In the genomic region with DNA sequence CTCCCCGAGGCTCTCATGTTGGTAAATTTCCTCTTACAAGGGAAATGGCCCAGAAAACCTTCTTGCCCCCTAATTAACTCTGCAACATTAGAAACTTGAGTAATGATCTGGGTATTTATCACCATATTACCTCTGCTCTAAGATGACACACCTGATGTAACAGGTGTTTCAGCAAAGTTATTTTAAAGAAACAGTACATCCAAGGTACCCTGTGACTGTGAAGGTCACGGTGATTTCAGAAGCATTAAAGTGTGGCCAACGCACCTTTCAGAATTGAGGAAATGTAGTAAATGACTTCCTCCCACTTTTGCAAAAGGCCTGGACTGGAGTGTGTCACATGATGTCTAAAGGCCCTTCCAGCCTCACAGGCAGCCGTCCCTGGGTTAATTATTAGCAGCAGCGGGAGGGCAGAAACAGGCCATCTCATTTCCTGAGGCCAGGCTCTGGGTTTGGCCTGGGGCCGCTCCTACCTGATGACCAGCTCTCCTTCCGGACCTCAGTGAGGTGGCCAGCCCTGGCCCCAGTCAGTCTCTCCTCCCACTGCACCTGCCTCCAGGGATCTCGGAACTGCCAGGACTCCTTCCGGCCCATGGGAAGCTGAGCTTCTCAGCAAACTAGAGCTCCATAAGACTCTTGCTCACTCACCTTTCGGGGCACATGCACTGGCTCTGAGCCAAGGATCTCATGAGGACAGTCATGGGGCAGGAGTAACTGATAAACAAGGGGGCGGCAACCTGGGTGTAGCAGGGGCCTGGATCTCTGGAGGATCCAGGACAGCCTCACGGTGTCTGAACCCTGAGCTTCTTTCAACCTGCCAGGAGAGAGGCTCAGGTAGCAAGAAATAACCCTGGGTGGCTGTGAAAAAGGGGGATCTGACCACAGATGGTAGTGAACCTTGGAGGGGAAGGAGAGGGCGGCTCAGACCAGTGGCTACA, we compare ENCODE assay signal across 8 cellular contexts. TPM values are rescaled to one million over a fixed set of nuclear protein-coding genes. Genes with fewer than 3 reads are reported as not detected.
DNase-seq lines count a peak whose midpoint lies in the region; ATAC-seq, FAIRE-seq and TF ChIP-seq lines count a peak whose summit lies in the region.

No MANE protein-coding gene starts in this region.

- H3K9me1 ChIP-seq in K562 (ENCODE audit: control insufficient read depth, insufficient read depth, low read length) = no peaks in the 10 kb centered on the region

- H3K27ac ChIP-seq in K562 (ENCODE audit: extremely low read depth, low read depth, low read length) (no peak overlapping the region), pancreas (peak overlapping the region; percentile 77 to 95 (median 86)), gastroesophageal sphincter (no peak overlapping the region)

- H3K9me3 ChIP-seq in K562 (replicated peaks; ENCODE audit: control insufficient read depth, insufficient read depth, low read depth, low read length) = no peaks in the 10 kb centered on the region; the same call in 1 of the 2 replicates
- H3K9me3 ChIP-seq in pancreas = no peaks in the 10 kb centered on the region
- no peaks in the 10 kb centered on the region for H3K9me3 ChIP-seq in gastroesophageal sphincter

- 1% methylated on average over 11 of the region's 13 CpGs for WGBS in K562 (ENCODE audit: insufficient coverage, low coverage, missing lambda C conversion rate)
- 14 to 17% methylated on average over 13 of the region's 13 CpGs for WGBS in pancreas, 2 donors
- 79 to 82% methylated on average over 5 to 6 of the region's 13 CpGs for WGBS in gastroesophageal sphincter (ENCODE audit: low coverage in 1 of 2), 2 donors

- H3K36me3 Mint-ChIP-seq in activated CD8-positive, alpha-beta T cell treated with anti-CD3 and anti-CD28 coated beads for 36 hours (ENCODE audit: low read depth) = no peaks in the 10 kb centered on the region

- TF ChIP-seq POLR2A in K562 (conservative IDR thresholded peaks at IDR 0.05) (no peak), gastroesophageal sphincter (IDR thresholded peaks at IDR 0.05) (no peak)

- no TSS peak for BruUV-seq in K562 (replicated peaks; lab: Mats Ljungman, UMichigan)

- H3K27ac Mint-ChIP-seq in activated CD8-positive, alpha-beta T cell treated with anti-CD3 and anti-CD28 coated beads for 36 hours = no peak overlapping the region

- 0 out of 5 replicates have a peak, but pooled peaks cover 0 to 4% of the 10 kb centered on the region in 2 experiments for H3K4me1 ChIP-seq in K562 (replicated peaks in 1 of 2; ENCODE audit: control insufficient read depth in 2 of 2, insufficient read depth in 2 of 2, low read length in 2 of 2)
- peaks cover 39 to 52% (median 40%) of the 10 kb centered on the region in 3 donors for H3K4me1 ChIP-seq in pancreas
- peaks cover 0 to 23% (median 0%) of the 10 kb centered on the region in 3 donors for H3K4me1 ChIP-seq in gastroesophageal sphincter

- no peaks in the 10 kb centered on the region for H3K79me2 ChIP-seq in K562 (ENCODE audit: control insufficient read depth, insufficient read depth, low read length)

- FAIRE-seq in K562 (lab: Jason Lieb, UNC) (no peak), pancreas (lab: Jason Lieb, UNC) (no peak)

- no peak overlapping the region for H2AFZ ChIP-seq in K562 (ENCODE audit: low read depth, low read length)

- no peak overlapping the region for H3K4me2 ChIP-seq in K562 (ENCODE audit: insufficient read depth, low read length)

- no peak overlapping the region for H3K4me3 ChIP-seq in K562
- H3K4me3 ChIP-seq in pancreas = no peak overlapping the region
- no peak overlapping the region for H3K4me3 ChIP-seq in gastroesophageal sphincter

- no peak overlapping the region for H3K4me3 Mint-ChIP-seq in activated CD8-positive, alpha-beta T cell treated with anti-CD3 and anti-CD28 coated beads for 36 hours

- H4K20me1 ChIP-seq in K562 (replicated peaks; ENCODE audit: control insufficient read depth, insufficient read depth, low read length) = no peaks in the 10 kb centered on the region

- intact Hi-C loops in K562 (cut with micrococcal nuclease) = no loop called here
- intact Hi-C loops in pancreas (cut with DNase I) = no loop called here
- intact Hi-C loops in activated CD8-positive, alpha-beta T cell treated with anti-CD3 and anti-CD28 coated beads for 36 hours (cut with micrococcal nuclease) = no loop called here

- no peak for TF ChIP-seq EP300 in K562 (IDR thresholded peaks at IDR 0.05; ENCODE audit: low read length)
- no peak for TF ChIP-seq EP300 in gastroesophageal sphincter (IDR thresholded peaks at IDR 0.05)

- peaks cover 7 to 30% of the 10 kb centered on the region in 2 experiments; a peak in 4 of 5 replicates for H3K27me3 ChIP-seq in K562 (ENCODE audit: control insufficient read depth in 2 of 2, insufficient read depth in 2 of 2, low read length in 2 of 2)
- H3K27me3 ChIP-seq in pancreas = no peaks in the 10 kb centered on the region
- H3K27me3 ChIP-seq in gastroesophageal sphincter = no peaks in the 10 kb centered on the region

- CTCF ChIA-PET in K562 (lab: Yijun Ruan, JAX; ENCODE audit: low intra/inter-chr PET ratio) = no interaction called here
- CTCF ChIA-PET in activated CD8-positive, alpha-beta T cell treated with anti-CD3 and anti-CD28 coated beads for 36 hours (lab: Charles Lee) = interaction anchor here (1.0 kb wide), 1 partner anchor 8 kb away, joined by 3 read pairs; no protein-coding TSS in a partner anchor

- peak in 1 of 4 experiments; percentile 23 for DNase-seq in K562 (ENCODE audit: extremely low read depth in 1 of 4, low spot score in 3 of 4)
- peak; percentile 85 to 97 (median 96) for DNase-seq in pancreas
- no peak for DNase-seq in activated CD8-positive, alpha-beta T cell treated with anti-CD3 and anti-CD28 coated beads for 36 hours
- DNase-seq in NCI-H524 treated with DMSO at 0.1 percent for 48 hours (lab: John Stamatoyannopoulos, UW) = no peak
- no peak for DNase-seq in retina

- H3K27me3 Mint-ChIP-seq in activated CD8-positive, alpha-beta T cell treated with anti-CD3 and anti-CD28 coated beads for 36 hours = peaks cover 6% of the 10 kb centered on the region

- no peak for TF ChIP-seq CTCF in K562 (IDR thresholded peaks at IDR 0.05 in 2 of 3, conservative IDR thresholded peaks at IDR 0.05 in 1 of 3; ENCODE audit: insufficient read depth in 2 of 3, low read depth in 1 of 3, low read length in 3 of 3)
- TF ChIP-seq CTCF in pancreas (IDR thresholded peaks at IDR 0.05) = no peak
- no peak for TF ChIP-seq CTCF in activated CD8-positive, alpha-beta T cell treated with anti-CD3 and anti-CD28 coated beads for 36 hours (IDR thresholded peaks at IDR 0.05)
- TF ChIP-seq CTCF in gastroesophageal sphincter (IDR thresholded peaks at IDR 0.05) = no peak

- POLR2A ChIA-PET in K562 (lab: Yijun Ruan, JAX) = no interaction called here
- POLR2A ChIA-PET in activated CD8-positive, alpha-beta T cell treated with anti-CD3 and anti-CD28 coated beads for 36 hours (lab: Charles Lee) = no interaction called here

- in situ Hi-C loops in K562 (cut with MboI) = no loop called here

- H3K9ac ChIP-seq in K562 (ENCODE audit: insufficient read depth in 1 of 2, low read depth in 2 of 2, low read length in 2 of 2) = no peak overlapping the region

- H3K4me1 Mint-ChIP-seq in activated CD8-positive, alpha-beta T cell treated with anti-CD3 and anti-CD28 coated beads for 36 hours (ENCODE audit: low read depth) = no peaks in the 10 kb centered on the region

- H3K9me3 Mint-ChIP-seq in activated CD8-positive, alpha-beta T cell treated with anti-CD3 and anti-CD28 coated beads for 36 hours = no peaks in the 10 kb centered on the region

- H3K36me3 ChIP-seq in K562 (ENCODE audit: control insufficient read depth, insufficient read depth, low read length) (no peaks in the 10 kb centered on the region), pancreas (no peaks in the 10 kb centered on the region), gastroesophageal sphincter (no peaks in the 10 kb centered on the region)

- ATAC-seq in GM19438 (IDR thresholded peaks at IDR 0.05; ENCODE audit: low read depth, unreplicated experiment) (peak; percentile 97), HG03432 (IDR thresholded peaks at IDR 0.05; ENCODE audit: unreplicated experiment) (peak; percentile 88), K562 (peak; percentile 47), pancreas (peak; percentile 94 to 96 (median 95)), gastroesophageal sphincter (no peak)
- no peak for ATAC-seq in activated CD8-positive, alpha-beta T cell treated with anti-CD3 and anti-CD28 coated beads for 36 hours

- TF ChIP-seq RAD21 in K562 (CRISPR knock-in tag; conservative IDR thresholded peaks at IDR 0.05 in 1 of 2, IDR thresholded peaks at IDR 0.05 in 1 of 2) = no peak

TF ChIP-seq in K562, 482 proteins besides CTCF, POLR2A, EP300 and RAD21 (continues in another document):
- TF ChIP-seq PHF8 (IDR thresholded peaks at IDR 0.05; ENCODE audit: borderline replicate concordance, low read length) (no peak), NFIC (IDR thresholded peaks at IDR 0.05) (peak; percentile 78), HDAC2 (IDR thresholded peaks at IDR 0.05) (no peak), ZNF717 (CRISPR knock-in tag; IDR thresholded peaks at IDR 0.05) (no peak)

RNA-seq across cellular contexts. Expression of gene PTPN3, which starts 20.6 kb away (rescaled TPM):
- not detected in 2 replicates for total RNA-seq in K562 (2011; cell fraction: chromatin; rRNA removed; ENCODE audit: low replicate concordance)
- not detected in 2 replicates for total RNA-seq in K562 (2011; cell fraction: nucleolus; rRNA removed)
- total RNA-seq in K562 (2011; cell fraction: nucleoplasm; rRNA removed) = not detected in 2 replicates
- total RNA-seq in K562 (2014; rRNA removed) (not detected in 2 replicates), K562 (2014; rRNA removed; fragmentation: Illumina TruSeq; extraction: Trizol) (not detected in 2 replicates), K562 (2015; rRNA removed; fragmentation: Illumina TruSeq; extraction: Trizol) (not detected in 2 replicates), K562 (2021) (0.02 and 0.20 TPM in 2 replicates), pancreas (10 to 100 TPM; 12.5 to 14.5 (median 13.6) TPM), gastroesophageal sphincter (1 to 10 TPM; 1.2 to 3.4 (median 1.6) TPM)
- polyA plus RNA-seq in K562 (2011; rRNA removed) (not detected in 2 replicates), K562 (2014; fragmentation: Illumina TruSeq; extraction: Trizol) (not detected in 2 replicates), K562 (2014; fragmentation: Nextera tagmentation; extraction: Ambion mirVana) (not detected), K562 (2014; rRNA removed) (not detected in 2 replicates), pancreas (10 to 100 TPM in 1 of 2 donors, 1 to 10 TPM in 1; 8.0 to 16.6 TPM)
- polyA plus RNA-seq in K562 (2011; cell fraction: cytosol; rRNA removed) = not detected in 2 replicates
- polyA plus RNA-seq in K562 (2011; cell fraction: nucleus; rRNA removed) = not detected in 2 replicates
- 0.01 TPM in 1 of 2 replicates, not detected in the other for polyA plus RNA-seq in K562 (2012)
- polyA minus RNA-seq in K562 (2011; rRNA and poly(A)+ RNA removed) = not detected in 2 replicates
- polyA minus RNA-seq in K562 (2011; cell fraction: cytosol; rRNA and poly(A)+ RNA removed) = not detected in 2 replicates
- polyA minus RNA-seq in K562 (2011; cell fraction: nucleus; rRNA and poly(A)+ RNA removed) = not detected in 2 replicates
- total RNA-seq in activated CD8-positive, alpha-beta T cell treated with anti-CD3 and anti-CD28 coated beads for 36 hours = 1 to 10 TPM in 1 of 2 experiments, under 1 TPM in 1; 0.58 to 1.3 TPM

Comparison
In these comparisons a context has a peak if more than half of its experiments do, and no peak if none do; other contexts are left out.
1. ATAC-seq: peak in GM19438 (single experiment), HG03432 (single experiment), K562 (single experiment) and pancreas (4 of 4); none in activated CD8-positive, alpha-beta T cell treated with anti-CD3 and anti-CD28 coated beads for 36 hours (single experiment) and gastroesophageal sphincter (single experiment).
2. DNase-seq: peak in pancreas (6 of 6); none in activated CD8-positive, alpha-beta T cell treated with anti-CD3 and anti-CD28 coated beads for 36 hours (single experiment), NCI-H524 treated with DMSO at 0.1 percent for 48 hours (single experiment) and retina (single experiment).
3. H3K27ac ChIP-seq: peak in pancreas (4 of 4); none in K562 (single experiment) and gastroesophageal sphincter (0 of 4).